9 cellular contexts compared by ENCODE assay signal in the genomic region with DNA sequence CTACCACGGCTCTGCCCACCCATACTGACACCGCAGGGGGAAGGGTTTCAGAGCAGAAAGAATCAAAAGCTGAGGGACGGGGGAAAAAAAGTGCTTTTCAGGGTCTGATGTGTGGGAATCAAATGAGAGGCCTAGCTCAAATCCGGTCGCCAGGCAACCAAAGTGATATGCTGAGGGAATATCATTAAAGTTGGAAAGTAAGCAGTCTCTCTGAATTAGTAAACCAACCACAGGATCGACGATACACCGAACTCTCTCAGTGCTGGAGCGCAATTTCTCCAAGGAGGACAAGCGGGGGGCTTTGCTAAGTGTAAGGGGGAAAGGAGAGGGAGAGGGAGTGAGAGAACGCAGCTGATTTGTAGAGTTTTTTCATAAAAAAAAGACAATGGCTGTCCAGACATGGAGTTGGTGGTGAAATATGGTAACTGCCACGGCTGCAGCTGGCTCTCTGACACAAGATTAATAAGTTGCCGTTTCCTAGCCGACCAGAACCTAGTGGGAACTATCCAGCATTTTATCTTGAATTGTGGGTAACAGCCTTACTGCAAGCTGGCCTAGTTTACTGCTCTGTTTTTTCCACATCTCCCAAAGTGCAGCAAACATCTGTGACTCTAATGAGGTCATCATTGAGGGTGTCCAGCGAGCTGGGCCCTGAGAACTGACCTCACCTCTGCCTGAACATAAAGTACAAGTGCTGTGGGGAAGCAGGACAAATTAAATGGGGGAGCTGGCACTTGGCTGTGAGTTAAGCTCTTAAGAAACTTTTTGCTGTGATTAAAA.
DNase-seq lines count a peak whose midpoint lies in the region; ATAC-seq and TF ChIP-seq lines count a peak whose summit lies in the region.
"Had no signal": no experiment of that assay in that cellular context is flagged by ENCODE, and none has a peak within 500 bp of the region (broad histone marks: within the 10 kb centered on the region; RNA-seq: fewer than 3 reads in every experiment).

No MANE protein-coding gene starts in this region.

- H3K9me3 Mint-ChIP-seq in type B pancreatic cell: peaks cover 6% of the 10 kb centered on the region

- 26 to 37% methylated on average over 9 to 12 of the region's 15 CpGs for WGBS in gastroesophageal sphincter (ENCODE audit: low coverage in 1 of 2), 2 donors

- H3K4me3 ChIP-seq in adipocyte (ENCODE audit: low read length) (peak overlapping the region; percentile 38), gastroesophageal sphincter (no peak overlapping the region)

- peaks cover 15% of the 10 kb centered on the region for H3K4me1 ChIP-seq in adipocyte (ENCODE audit: control insufficient read depth, insufficient read depth, low read length)
- H3K4me1 ChIP-seq in gastroesophageal sphincter: peaks cover 0 to 21% (median 4%) of the 10 kb centered on the region in 3 donors

- H3K27ac ChIP-seq in gastroesophageal sphincter: peak overlapping the region; percentile 3 to 66 (median 63)

- H3K36me3 Mint-ChIP-seq in type B pancreatic cell: no peaks in the 10 kb centered on the region
- H3K36me3 Mint-ChIP-seq: activated CD8-positive, alpha-beta memory T cell treated with anti-CD3 and anti-CD28 coated beads, Interleukin-2, amount 10 ng/mL, durations not matched to agents 7 days and 5 days had no signal

- H3K36me3 ChIP-seq in adipocyte (ENCODE audit: control insufficient read depth, insufficient read depth, low read length, severe bottlenecking) (no peaks in the 10 kb centered on the region), gastroesophageal sphincter (no peaks in the 10 kb centered on the region)

- ATAC-seq in gastroesophageal sphincter: peak; percentile 95
- ATAC-seq: activated CD8-positive, alpha-beta memory T cell treated with anti-CD3 and anti-CD28 coated beads, Interleukin-2, amount 10 ng/mL, durations not matched to agents 7 days and 5 days had no signal

- H3K4me1 Mint-ChIP-seq in type B pancreatic cell (ENCODE audit: unreplicated experiment): peaks cover 10% of the 10 kb centered on the region
- H3K4me1 Mint-ChIP-seq: activated CD8-positive, alpha-beta memory T cell treated with anti-CD3 and anti-CD28 coated beads, Interleukin-2, amount 10 ng/mL, durations not matched to agents 7 days and 5 days had no signal

- H3K4me3 Mint-ChIP-seq in type B pancreatic cell: no peak overlapping the region
- H3K4me3 Mint-ChIP-seq: activated CD8-positive, alpha-beta memory T cell treated with anti-CD3 and anti-CD28 coated beads, Interleukin-2, amount 10 ng/mL, durations not matched to agents 7 days and 5 days had no signal

- TF ChIP-seq CTCF in gastroesophageal sphincter (IDR thresholded peaks at IDR 0.05) (no peak), type B pancreatic cell (conservative IDR thresholded peaks at IDR 0.05) (peak; percentile 50)

- no peaks in the 10 kb centered on the region for H3K27me3 Mint-ChIP-seq in type B pancreatic cell
- H3K27me3 Mint-ChIP-seq: activated CD8-positive, alpha-beta memory T cell treated with anti-CD3 and anti-CD28 coated beads, Interleukin-2, amount 10 ng/mL, durations not matched to agents 7 days and 5 days had no signal

- no peak for TF ChIP-seq EP300 in gastroesophageal sphincter (IDR thresholded peaks at IDR 0.05)

- no peak overlapping the region for H3K9ac ChIP-seq in adipocyte (ENCODE audit: low read length)

- TF ChIP-seq POLR2A in gastroesophageal sphincter (IDR thresholded peaks at IDR 0.05): no peak

- no peaks in the 10 kb centered on the region for H3K27me3 ChIP-seq in adipocyte (replicated peaks; ENCODE audit: control insufficient read depth, insufficient read depth, low read length)
- no peaks in the 10 kb centered on the region for H3K27me3 ChIP-seq in gastroesophageal sphincter

- H3K27ac Mint-ChIP-seq in type B pancreatic cell: no peak overlapping the region
- H3K27ac Mint-ChIP-seq: activated CD8-positive, alpha-beta memory T cell treated with anti-CD3 and anti-CD28 coated beads, Interleukin-2, amount 10 ng/mL, durations not matched to agents 7 days and 5 days had no signal

- DNase-seq in adipocyte (ENCODE audit: low read depth): no peak
- peak; percentile 62 for DNase-seq in myocyte (ENCODE audit: low read depth)
- no peak for DNase-seq in type B pancreatic cell (ENCODE audit: extremely low spot score, unreplicated experiment)
- no peak for DNase-seq in NCI-H2081 treated with DMSO at 0.1 percent for 48 hours (lab: John Stamatoyannopoulos, UW)
- no peak for DNase-seq in hepatic stellate cell (ENCODE audit: low spot score)
- no peak for DNase-seq in SIG-M5 (lab: John Stamatoyannopoulos, UW)
- DNase-seq: activated CD8-positive, alpha-beta memory T cell treated with anti-CD3 and anti-CD28 coated beads, Interleukin-2, amount 10 ng/mL, durations not matched to agents 7 days and 5 days; NCI-H1048 had no signal

- H3K9me3 ChIP-seq in adipocyte (ENCODE audit: control insufficient read depth, low read length) (no peaks in the 10 kb centered on the region), gastroesophageal sphincter (no peaks in the 10 kb centered on the region)
